In the genomic region with DNA sequence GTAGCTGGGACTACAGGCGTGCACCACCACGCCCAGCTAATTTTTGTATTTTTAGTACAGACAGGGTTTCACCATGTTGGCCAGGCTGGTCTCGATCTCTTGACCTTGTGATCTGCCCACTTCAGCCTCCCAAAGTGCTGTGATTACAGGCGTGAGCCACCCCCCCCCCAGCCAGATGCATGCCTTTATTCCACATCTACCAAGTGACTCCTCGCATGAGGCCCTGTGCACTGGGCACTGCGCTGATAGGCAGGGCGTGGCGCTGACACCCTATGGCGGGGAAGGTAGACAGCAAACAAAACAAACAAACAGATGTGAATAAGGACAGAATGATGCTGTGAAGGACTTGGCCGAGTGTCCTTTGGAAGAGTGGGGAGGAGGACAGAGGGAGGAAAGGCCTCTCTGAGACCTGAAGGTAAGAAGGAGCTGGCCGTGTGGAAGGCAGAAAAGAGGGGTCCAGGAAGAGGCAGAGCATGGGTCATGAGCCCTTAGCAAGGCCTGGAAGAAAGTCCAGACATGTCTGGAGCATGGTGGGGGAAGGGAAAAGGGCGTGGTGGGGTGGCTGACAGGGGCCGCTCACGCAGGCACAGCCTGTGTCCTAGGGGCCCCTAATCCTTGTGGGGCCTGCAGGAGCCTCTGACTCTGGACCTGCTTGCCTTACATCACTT, we compare ENCODE assay signal across 30 cellular contexts.
"Had no signal": no experiment of that assay in that cellular context is flagged by ENCODE, and none has a peak within 500 bp of the region (broad histone marks: within the 10 kb centered on the region; RNA-seq: fewer than 3 reads in every experiment).

No MANE protein-coding gene starts in this region.

- H3K9me3 ChIP-seq: esophagus squamous epithelium, pancreas, right lobe of liver, thoracic aorta, tibial nerve, upper lobe of left lung, uterus had no signal

- H3K4me3 Mint-ChIP-seq: immature natural killer cell; memory B cell; nephron; stimulated activated memory B cell treated with anti-CD40 and anti-IgM and Interleukin-4, amounts not matched to agents 10 μg/mL and 1 μg/mL and 100 μg/mL, for 72 hours had no signal

- H3K9me3 Mint-ChIP-seq: immature natural killer cell; memory B cell; stimulated activated memory B cell treated with anti-CD40 and anti-IgM and Interleukin-4, amounts not matched to agents 10 μg/mL and 1 μg/mL and 100 μg/mL, for 72 hours had no signal

- H3K27ac Mint-ChIP-seq: immature natural killer cell; memory B cell; nephron; progenitor cell of endocrine pancreas; stimulated activated memory B cell treated with anti-CD40 and anti-IgM and Interleukin-4, amounts not matched to agents 10 μg/mL and 1 μg/mL and 100 μg/mL, for 72 hours had no signal

- H3K36me3 Mint-ChIP-seq: immature natural killer cell; memory B cell; naive thymus-derived CD4-positive, alpha-beta T cell; stimulated activated memory B cell treated with anti-CD40 and anti-IgM and Interleukin-4, amounts not matched to agents 10 μg/mL and 1 μg/mL and 100 μg/mL, for 72 hours had no signal

- H3K27ac ChIP-seq: esophagus squamous epithelium, pancreas, right lobe of liver, thoracic aorta, tibial nerve, upper lobe of left lung, uterus had no signal

- H3K27me3 ChIP-seq: esophagus squamous epithelium, pancreas, right lobe of liver, tibial nerve, upper lobe of left lung, uterus had no signal

- H3K36me3 ChIP-seq: esophagus squamous epithelium, pancreas, right lobe of liver, thoracic aorta, tibial nerve, upper lobe of left lung, uterus had no signal

- H3K4me3 ChIP-seq: esophagus squamous epithelium, lung, pancreas, right lobe of liver, smooth muscle cell, thoracic aorta, tibial nerve, upper lobe of left lung, uterus had no signal

- H3K4me1 ChIP-seq: pancreas, tibial nerve, upper lobe of left lung had no signal

- ATAC-seq: naive thymus-derived CD4-positive, alpha-beta T cell; pancreas; stimulated activated memory B cell treated with anti-CD40 and anti-IgM and Interleukin-4, amounts not matched to agents 10 μg/mL and 1 μg/mL and 100 μg/mL, for 72 hours; stimulated activated naive CD8-positive, alpha-beta T cell treated with anti-CD3 and anti-CD28 coated beads, Interleukin-15, Interleukin-2, amounts not matched to agents 100 U/mL and 50 U/mL, for 24 hours had no signal

- H3K4me1 Mint-ChIP-seq: immature natural killer cell; memory B cell; naive thymus-derived CD4-positive, alpha-beta T cell; nephron; stimulated activated memory B cell treated with anti-CD40 and anti-IgM and Interleukin-4, amounts not matched to agents 10 μg/mL and 1 μg/mL and 100 μg/mL, for 72 hours had no signal

- H3K27me3 Mint-ChIP-seq: stimulated activated memory B cell treated with anti-CD40 and anti-IgM and Interleukin-4, amounts not matched to agents 10 μg/mL and 1 μg/mL and 100 μg/mL, for 72 hours had no signal

- DNase-seq: caudate nucleus; dermis blood vessel endothelial cell; effector memory CD4-positive, alpha-beta T cell; esophagus squamous epithelium; foreskin melanocyte; glutamatergic neuron; hypothalamus; immature natural killer cell; islet precursor cell; kidney glomerular epithelial cell; left ventricle myocardium superior; midbrain; naive thymus-derived CD4-positive, alpha-beta T cell; stimulated activated CD4-positive, alpha-beta T cell treated with anti-CD3 and anti-CD28 coated beads, Interleukin-2, amount 100 ng/mL, for 24 hours; stimulated activated CD4-positive, alpha-beta T cell treated with anti-CD3 and anti-CD28 coated beads, Interleukin-4, amount 100 ng/mL, for 24 hours; stimulated activated naive CD8-positive, alpha-beta T cell treated with anti-CD3 and anti-CD28 coated beads, Interleukin-15, Interleukin-2, amounts not matched to agents 100 U/mL and 50 U/mL, for 24 hours; upper lobe of left lung; uterus had no signal

- FAIRE-seq: colon, endothelial cell of umbilical vein, pancreas had no signal
